20 cellular contexts compared by ENCODE assay signal in the genomic region with DNA sequence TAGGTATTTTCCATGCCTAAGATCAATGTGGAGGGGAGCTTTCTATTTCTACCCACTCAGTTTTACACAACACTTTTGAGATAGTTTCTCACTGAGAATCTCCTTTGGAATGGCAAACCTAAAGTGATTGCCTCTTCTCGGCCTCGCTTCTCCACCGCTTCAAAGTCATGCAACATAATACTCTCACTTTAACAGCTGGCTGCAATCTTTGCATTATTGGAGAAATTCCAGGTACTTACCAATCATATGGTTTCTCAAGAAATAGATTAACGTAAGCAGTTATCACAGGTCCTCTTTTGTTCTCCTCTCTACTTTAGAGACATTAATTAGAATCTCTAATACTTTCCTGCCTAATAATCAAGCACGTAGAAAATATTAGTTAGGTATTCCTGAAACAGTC. TPM values are rescaled to one million over a fixed set of nuclear protein-coding genes. Genes with fewer than 3 reads are reported as not detected.
"Had no signal": no experiment of that assay in that cellular context is flagged by ENCODE, and none has a peak within 500 bp of the region (broad histone marks: within the 10 kb centered on the region; RNA-seq: fewer than 3 reads in every experiment).

No MANE protein-coding gene starts in this region.

- H3K9me3 ChIP-seq: sigmoid colon, stomach, thoracic aorta, transverse colon had no signal

- H3K36me3 ChIP-seq: sigmoid colon, stomach, thoracic aorta, transverse colon had no signal

- H3K27me3 ChIP-seq: sigmoid colon, transverse colon had no signal

- H3K4me1 ChIP-seq: sigmoid colon, stomach had no signal

- H3K4me3 ChIP-seq: dorsolateral prefrontal cortex, sigmoid colon, skin epidermis, stomach, thoracic aorta, transverse colon had no signal

- ATAC-seq: esophagus mucosa, left cardiac atrium, natural killer cell had no signal

- DNase-seq: cortex of kidney; dorsolateral prefrontal cortex; effector CD8-positive, alpha-beta T cell; foreskin fibroblast; immature natural killer cell; kidney; left cardiac atrium; natural killer cell; posterior cingulate gyrus; sigmoid colon; stimulated activated CD4-positive, alpha-beta T cell treated with anti-CD3 and anti-CD28 coated beads, Interleukin-12 subunit alpha, Interleukin-12 subunit beta, amount 100 ng/mL, for 4 hours; stimulated activated naive CD4-positive, alpha-beta T cell; stomach; substantia nigra; transverse colon had no signal

- H3K27ac ChIP-seq: dorsolateral prefrontal cortex, sigmoid colon, skin epidermis, stomach, thoracic aorta, transverse colon had no signal

RNA-seq across cellular contexts. Expression of gene IL13RA2, which starts 3.7 kb away (rescaled TPM):
- total RNA-seq: myocyte, natural killer cell, osteocyte, transverse colon had no signal
- polyA plus RNA-seq: immature natural killer cell had no signal
